Comparison of ENCODE assay signal across 8 cellular contexts in genomic region chr18:76493213-76494107, GRCh38. TPM values are rescaled to one million over a fixed set of nuclear protein-coding genes. Genes with fewer than 3 reads are reported as not detected.
A peak's percentile ranks its signal among the peaks of the same experiment; 100 is the strongest.
DNase-seq lines count a peak whose midpoint lies in the region; ATAC-seq, FAIRE-seq and TF ChIP-seq lines count a peak whose summit lies in the region.

No MANE protein-coding gene starts in this region.

- no peak for FAIRE-seq in kidney (lab: Jason Lieb, UNC)

- no TSS peak for BruUV-seq in PC-3 (replicated peaks; lab: Mats Ljungman, UMichigan)
- no TSS peak for BruUV-seq in MCF 10A (replicated peaks; lab: Mats Ljungman, UMichigan)

- ATAC-seq in GM19372 (IDR thresholded peaks at IDR 0.05; ENCODE audit: low read depth, unreplicated experiment) = peak; percentile 7
- ATAC-seq in HG03442 (IDR thresholded peaks at IDR 0.05; ENCODE audit: unreplicated experiment) = peak; percentile 4
- ATAC-seq in PC-3 = no peak
- peak; percentile 1 for ATAC-seq in stimulated activated memory B cell treated with anti-CD40 and anti-IgM and Interleukin-4, amounts not matched to agents 10 μg/mL and 1 μg/mL and 100 μg/mL, for 72 hours

- TF ChIP-seq CTCF in PC-3 (conservative IDR thresholded peaks at IDR 0.05; ENCODE audit: low read depth, low read length) = no peak
- TF ChIP-seq CTCF in MCF 10A (IDR thresholded peaks at IDR 0.05; ENCODE audit: unreplicated experiment) = no peak
- TF ChIP-seq CTCF in kidney (IDR thresholded peaks at IDR 0.05; ENCODE audit: borderline replicate concordance, extremely low read depth, insufficient read depth) = no peak

- H3K27me3 ChIP-seq in CD8-positive, alpha-beta memory T cell (ENCODE audit: insufficient read depth, low read length, poor library complexity, severe bottlenecking) = peaks cover 7% of the 10 kb centered on the region
- peaks cover 81% of the 10 kb centered on the region for H3K27me3 ChIP-seq in PC-3 (ENCODE audit: low read length)

- H3K36me3 ChIP-seq in CD8-positive, alpha-beta memory T cell (ENCODE audit: insufficient read depth, low read length) = no peaks in the 10 kb centered on the region
- H3K36me3 ChIP-seq in PC-3 (ENCODE audit: low read depth, low read length) = no peaks in the 10 kb centered on the region
- no peaks in the 10 kb centered on the region for H3K36me3 ChIP-seq in kidney (ENCODE audit: control insufficient read depth in 1 of 2, insufficient read depth in 2 of 2, low read length in 2 of 2)

- H3K4me1 Mint-ChIP-seq in CD8-positive, alpha-beta memory T cell = peaks cover 35 to 47% (median 36%) of the 10 kb centered on the region in 3 donors
- peaks cover 17% of the 10 kb centered on the region for H3K4me1 Mint-ChIP-seq in MCF 10A (ENCODE audit: insufficient read depth, unreplicated experiment)
- H3K4me1 Mint-ChIP-seq in stimulated activated memory B cell treated with anti-CD40 and anti-IgM and Interleukin-4, amounts not matched to agents 10 μg/mL and 1 μg/mL and 100 μg/mL, for 72 hours = peaks cover 29% of the 10 kb centered on the region

- no peaks in the 10 kb centered on the region for H3K9me2 ChIP-seq in PC-3 (replicated peaks; ENCODE audit: low read length)

- no peaks in the 10 kb centered on the region for H3K36me3 Mint-ChIP-seq in CD8-positive, alpha-beta memory T cell
- no peaks in the 10 kb centered on the region for H3K36me3 Mint-ChIP-seq in MCF 10A (ENCODE audit: insufficient read depth, unreplicated experiment)
- peaks cover 6% of the 10 kb centered on the region for H3K36me3 Mint-ChIP-seq in stimulated activated memory B cell treated with anti-CD40 and anti-IgM and Interleukin-4, amounts not matched to agents 10 μg/mL and 1 μg/mL and 100 μg/mL, for 72 hours

- CTCF ChIA-PET in CD8-positive, alpha-beta memory T cell (lab: Charles Lee) = no interaction called here
- CTCF ChIA-PET in PC-3 (lab: Charles Lee) (interaction anchor here (0.6 kb wide), 1 partner anchor 208 kb away, joined by 4 read pairs; no protein-coding TSS in a partner anchor), MCF 10A (lab: Yijun Ruan, JAX) (interaction anchor here (0.7 to 2.3 kb wide), 5 partner anchors 74 to 205 kb away, joined by 3 to 8 read pairs (median 4); no protein-coding TSS in a partner anchor)

- peaks cover 50 to 80% of the 10 kb centered on the region in 2 donors for H3K27me3 Mint-ChIP-seq in CD8-positive, alpha-beta memory T cell
- H3K27me3 Mint-ChIP-seq in MCF 10A (ENCODE audit: insufficient read depth, unreplicated experiment) = no peaks in the 10 kb centered on the region
- H3K27me3 Mint-ChIP-seq in stimulated activated memory B cell treated with anti-CD40 and anti-IgM and Interleukin-4, amounts not matched to agents 10 μg/mL and 1 μg/mL and 100 μg/mL, for 72 hours = peaks cover 44% of the 10 kb centered on the region

- peaks cover 7% of the 10 kb centered on the region for H3K4me1 ChIP-seq in CD8-positive, alpha-beta memory T cell (ENCODE audit: insufficient read depth, low read length)
- H3K4me1 ChIP-seq in PC-3 (ENCODE audit: insufficient read depth, low read length) (no peaks in the 10 kb centered on the region), kidney (ENCODE audit: control insufficient read depth in 1 of 2, insufficient read depth in 1 of 2, low read depth in 1 of 2, low read length in 2 of 2) (peaks cover 4 to 9% of the 10 kb centered on the region in 2 donors)

- no peaks in the 10 kb centered on the region for H4K20me1 ChIP-seq in PC-3 (ENCODE audit: low read length)

- no peaks in the 10 kb centered on the region for H3F3A ChIP-seq in PC-3 (ENCODE audit: low read length, unreplicated experiment)

- no peak overlapping the region for H3K9ac ChIP-seq in PC-3 (ENCODE audit: low read length)
- H3K9ac ChIP-seq in kidney (ENCODE audit: low read length in 2 of 2) = peak overlapping the region; percentile 43 to 86

- H3K4me3 ChIP-seq in CD8-positive, alpha-beta memory T cell (ENCODE audit: low read length) = peak overlapping the region; percentile 84
- H3K4me3 ChIP-seq in PC-3 (ENCODE audit: low read length) (peak overlapping the region; percentile 67), kidney (ENCODE audit: low read length in 2 of 2) (peak overlapping the region; percentile 76 to 93)

- DNase-seq in CD8-positive, alpha-beta memory T cell = peak in 1 of 5 donors; percentile 22
- no peak for DNase-seq in PC-3
- peak; percentile 32 for DNase-seq in MCF 10A (ENCODE audit: unreplicated experiment)
- DNase-seq in kidney = no peak
- no peak for DNase-seq in pons (ENCODE audit: low spot score)

- intact Hi-C loops in PC-3 (cut with micrococcal nuclease) (loop anchor here (5.0 kb wide), 1 partner anchor 41 kb away; no protein-coding TSS in a partner anchor), MCF 10A (cut with micrococcal nuclease) (loop anchor here (1.0 to 5.0 kb wide), 6 partner anchors 33 to 193 kb away; no protein-coding TSS in a partner anchor), kidney (cut with DNase I) (no loop called here)

- no peaks in the 10 kb centered on the region for H3K79me2 ChIP-seq in PC-3 (ENCODE audit: low read length)

- peak overlapping the region in 7 of 8 donors; percentile 9 to 93 (median 40) for H3K27ac Mint-ChIP-seq in CD8-positive, alpha-beta memory T cell
- peak overlapping the region; percentile 66 for H3K27ac Mint-ChIP-seq in MCF 10A (ENCODE audit: low read depth, unreplicated experiment)
- H3K27ac Mint-ChIP-seq in stimulated activated memory B cell treated with anti-CD40 and anti-IgM and Interleukin-4, amounts not matched to agents 10 μg/mL and 1 μg/mL and 100 μg/mL, for 72 hours = peak overlapping the region; percentile 89

- H3K9me3 Mint-ChIP-seq in CD8-positive, alpha-beta memory T cell = peaks cover 0 to 3% (median 0%) of the 10 kb centered on the region in 5 donors
- H3K9me3 Mint-ChIP-seq in MCF 10A (ENCODE audit: unreplicated experiment) = no peaks in the 10 kb centered on the region
- H3K9me3 Mint-ChIP-seq in stimulated activated memory B cell treated with anti-CD40 and anti-IgM and Interleukin-4, amounts not matched to agents 10 μg/mL and 1 μg/mL and 100 μg/mL, for 72 hours = no peaks in the 10 kb centered on the region

- H2AFZ ChIP-seq in PC-3 (ENCODE audit: low read length) = peak overlapping the region; percentile 80; the same call in 1 of the 2 replicates

- H3K4me3 Mint-ChIP-seq in CD8-positive, alpha-beta memory T cell = peak overlapping the region; percentile 81 to 92 (median 88)
- H3K4me3 Mint-ChIP-seq in MCF 10A (ENCODE audit: unreplicated experiment) = peak overlapping the region; percentile 73
- H3K4me3 Mint-ChIP-seq in stimulated activated memory B cell treated with anti-CD40 and anti-IgM and Interleukin-4, amounts not matched to agents 10 μg/mL and 1 μg/mL and 100 μg/mL, for 72 hours = peak overlapping the region; percentile 91

- POLR2A ChIA-PET in CD8-positive, alpha-beta memory T cell (lab: Charles Lee) = no interaction called here
- POLR2A ChIA-PET in PC-3 (lab: Charles Lee; ENCODE audit: unreplicated experiment) = no interaction called here
- POLR2A ChIA-PET in MCF 10A (lab: Yijun Ruan, JAX) = interaction anchor here (0.6 to 3.9 kb wide), 33 partner anchors 9 to 1283 kb away, joined by 3 to 63 read pairs (median 4); partner anchors contain the start of gene TSHZ1

- no peaks in the 10 kb centered on the region for H3K9me3 ChIP-seq in CD8-positive, alpha-beta memory T cell (ENCODE audit: low read length)
- H3K9me3 ChIP-seq in PC-3 (ENCODE audit: low read length) = no peaks in the 10 kb centered on the region
- H3K9me3 ChIP-seq in kidney (ENCODE audit: control insufficient read depth in 1 of 2, low read length in 2 of 2) = no peaks in the 10 kb centered on the region

- H3K4me2 ChIP-seq in PC-3 (ENCODE audit: low read length) = peak overlapping the region; percentile 88

- no peak overlapping the region for H3K27ac ChIP-seq in CD8-positive, alpha-beta memory T cell (ENCODE audit: low read depth, low read length)
- H3K27ac ChIP-seq in PC-3 (ENCODE audit: low read length) (no peak overlapping the region), kidney (ENCODE audit: low read depth in 2 of 2, low read length in 2 of 2) (peak overlapping the region; percentile 87 to 93)

RNA-seq across cellular contexts. Expression of gene ZNF516, which starts 1.6 kb away (rescaled TPM):
- 1 to 10 TPM; 1.3 to 1.6 TPM for total RNA-seq in CD8-positive, alpha-beta memory T cell
- polyA plus RNA-seq in CD8-positive, alpha-beta memory T cell = 1.9 TPM
- 1.7 and 4.0 TPM in 2 replicates for total RNA-seq in PC-3 (2014; rRNA removed)
- total RNA-seq in MCF 10A (2022) = 28.3 and 40.1 TPM in 2 replicates
- total RNA-seq in kidney = 28.7 TPM
- polyA plus RNA-seq in kidney (ENCODE audit: insufficient read depth, low read depth, low replicate concordance) = 6.7 TPM

Comparison
In these comparisons a context has a peak if more than half of its experiments do, and no peak if none do; other contexts are left out.
1. H3K27ac ChIP-seq: peak in kidney (2 of 2); none in CD8-positive, alpha-beta memory T cell (single experiment) and PC-3 (single experiment).
2. Peak in every context shown above with its lines, with median percentiles within 50 percentile points of each other: H3K4me3 ChIP-seq, H3K27ac Mint-ChIP-seq and H3K4me3 Mint-ChIP-seq.